4 cellular contexts compared by ENCODE assay signal in the genomic region with DNA sequence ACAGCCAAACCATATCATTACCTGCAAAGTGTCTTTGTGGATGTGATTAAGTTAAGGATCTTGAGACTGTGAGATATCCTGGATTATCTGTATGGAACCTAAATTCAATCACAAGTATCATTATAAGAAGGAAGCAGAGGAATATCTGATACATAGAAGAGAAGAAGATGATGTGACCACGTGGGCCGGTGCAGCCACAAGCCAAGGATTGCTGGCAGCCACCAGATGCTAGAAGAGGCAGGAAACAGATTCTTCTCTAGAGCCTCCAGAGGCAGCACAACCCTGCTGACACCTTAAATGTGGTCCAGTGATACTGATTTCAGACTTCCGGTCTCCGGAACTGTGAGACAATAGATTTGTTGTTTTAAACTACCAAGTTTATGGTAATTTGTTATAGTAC.
"Had no signal": no experiment of that assay in that cellular context is flagged by ENCODE, and none has a peak within 500 bp of the region (broad histone marks: within the 10 kb centered on the region; RNA-seq: fewer than 3 reads in every experiment).

No MANE protein-coding gene starts in this region.

- ATAC-seq: GM23338 had no signal

- H3K4me3 ChIP-seq: GM23338 had no signal

- DNase-seq: H9, HCEC 1CT, IMR-90 had no signal
